In genomic region chr17:50088952-50089825, GRCh38 we compare ENCODE assay signal across 16 cellular contexts. TPM values are rescaled to one million over a fixed set of nuclear protein-coding genes. Genes with fewer than 3 reads are reported as not detected.
DNase-seq lines count a peak whose midpoint lies in the region; ATAC-seq and TF ChIP-seq lines count a peak whose summit lies in the region.
"Had no signal": no experiment of that assay in that cellular context is flagged by ENCODE, and none has a peak within 500 bp of the region (broad histone marks: within the 10 kb centered on the region; RNA-seq: fewer than 3 reads in every experiment).

No MANE protein-coding gene starts in this region.

- DNase-seq in HFFc6 (no peak), RWPE1 (ENCODE audit: low spot score) (no peak), lower lobe of right lung (peak; percentile 39), posterior vena cava (ENCODE audit: low spot score) (peak; percentile 62), stomach (no peak), HuH-7.5 (ENCODE audit: low spot score) (no peak)
- no peak for DNase-seq in activated naive CD4-positive, alpha-beta T cell treated with anti-CD3 and anti-CD28 coated beads for 36 hours
- DNase-seq in stimulated activated CD4-positive, alpha-beta T cell treated with anti-CD3 and anti-CD28 coated beads, Interleukin-1b, Interleukin-23, amount 100 ng/mL, for 48 hours = no peak
- DNase-seq: CD8-positive, alpha-beta T cell; COR-L47; DMS53; GF-D8 had no signal

- H3K4me3 ChIP-seq in lower lobe of right lung = no peak overlapping the region
- H3K4me3 ChIP-seq in stomach = no peak overlapping the region
- H3K4me3 ChIP-seq: A549, HAP-1 had no signal

- H3K27me3 Mint-ChIP-seq in HFFc6 (ENCODE audit: insufficient read depth) = peaks cover 19% of the 10 kb centered on the region
- H3K27me3 Mint-ChIP-seq in activated naive CD4-positive, alpha-beta T cell treated with anti-CD3 and anti-CD28 coated beads for 36 hours (ENCODE audit: low read depth) = no peaks in the 10 kb centered on the region

- CTCF ChIA-PET in RWPE1 (lab: Yijun Ruan, JAX) = no interaction called here
- CTCF ChIA-PET in activated naive CD4-positive, alpha-beta T cell treated with anti-CD3 and anti-CD28 coated beads for 36 hours (lab: Charles Lee) = interaction anchor here (2.6 to 5.6 kb wide), 2 partner anchors 11 to 60 kb away, joined by 12 to 84 read pairs; no protein-coding TSS in a partner anchor

- TF ChIP-seq EP300 in stomach (IDR thresholded peaks at IDR 0.05) = no peak

- 84 to 86% (median 85%) methylated on average over 23 to 25 of the region's 25 CpGs for WGBS in stomach, 5 donors

- POLR2A ChIA-PET in RWPE1 (lab: Yijun Ruan, JAX; ENCODE audit: low non-redundant PET) = no interaction called here

- TF ChIP-seq CTCF in HFFc6 (IDR thresholded peaks at IDR 0.05) = no peak
- TF ChIP-seq CTCF in RWPE1 (conservative IDR thresholded peaks at IDR 0.05; ENCODE audit: low read depth) = no peak
- no peak for TF ChIP-seq CTCF in lower lobe of right lung (IDR thresholded peaks at IDR 0.05)
- TF ChIP-seq CTCF in stomach (IDR thresholded peaks at IDR 0.05) = no peak

- H3K4me1 Mint-ChIP-seq in HFFc6 (ENCODE audit: low read depth) = peaks cover 13% of the 10 kb centered on the region
- no peaks in the 10 kb centered on the region for H3K4me1 Mint-ChIP-seq in activated naive CD4-positive, alpha-beta T cell treated with anti-CD3 and anti-CD28 coated beads for 36 hours (ENCODE audit: low read depth)
- H3K4me1 Mint-ChIP-seq: CD14-positive monocyte had no signal

- H3K4me3 Mint-ChIP-seq in HFFc6 = no peak overlapping the region
- H3K4me3 Mint-ChIP-seq in activated naive CD4-positive, alpha-beta T cell treated with anti-CD3 and anti-CD28 coated beads for 36 hours = no peak overlapping the region
- H3K4me3 Mint-ChIP-seq: CD14-positive monocyte; CD8-positive, alpha-beta T cell had no signal

- intact Hi-C loops in lower lobe of right lung (cut with DNase I) (loop anchor here (10.0 kb wide), 1 partner anchor 64 kb away; no protein-coding TSS in a partner anchor), posterior vena cava (cut with DNase I) (loop anchor here in 1 of 2 donors (5.0 to 10.0 kb wide), 2 partner anchors 62 to 214 kb away; no protein-coding TSS in a partner anchor), stomach (cut with DNase I; ENCODE audit: low total_unique reads) (no loop called here)
- intact Hi-C loops in activated naive CD4-positive, alpha-beta T cell treated with anti-CD3 and anti-CD28 coated beads for 36 hours (cut with micrococcal nuclease) = loop anchor here (5.0 kb wide), 1 partner anchor 137 kb away; no protein-coding TSS in a partner anchor

- no peak for TF ChIP-seq POLR2A in stomach (IDR thresholded peaks at IDR 0.05)

- H3K36me3 Mint-ChIP-seq in HFFc6 (ENCODE audit: low read depth) = peaks cover 39% of the 10 kb centered on the region; the same call in 1 of the 2 replicates
- H3K36me3 Mint-ChIP-seq in activated naive CD4-positive, alpha-beta T cell treated with anti-CD3 and anti-CD28 coated beads for 36 hours (ENCODE audit: low read depth) = no peaks in the 10 kb centered on the region
- H3K36me3 Mint-ChIP-seq: CD14-positive monocyte; CD8-positive, alpha-beta T cell had no signal

- H3K27me3 ChIP-seq in lower lobe of right lung (ENCODE audit: low read depth) (no peaks in the 10 kb centered on the region), stomach (no peaks in the 10 kb centered on the region)

- H3K4me1 ChIP-seq in lower lobe of right lung (no peaks in the 10 kb centered on the region), stomach (peaks cover 0 to 4% (median 1%) of the 10 kb centered on the region in 4 donors)

- H3K9me3 ChIP-seq in lower lobe of right lung (no peaks in the 10 kb centered on the region), stomach (no peaks in the 10 kb centered on the region)
- H3K9me3 ChIP-seq: A549, HAP-1 had no signal

- peaks cover 62% of the 10 kb centered on the region for H3K36me3 ChIP-seq in lower lobe of right lung
- peaks cover 21 to 47% (median 41%) of the 10 kb centered on the region in 4 donors for H3K36me3 ChIP-seq in stomach
- H3K36me3 ChIP-seq: HAP-1 had no signal

- peak overlapping the region; percentile 85 for H3K27ac ChIP-seq in RWPE1
- H3K27ac ChIP-seq in lower lobe of right lung = no peak overlapping the region
- H3K27ac ChIP-seq in stomach = no peak overlapping the region
- H3K27ac ChIP-seq: A549, HL-60 had no signal

- ATAC-seq in lower lobe of right lung = no peak
- ATAC-seq: CD8-positive, alpha-beta T cell had no signal

- peak overlapping the region; percentile 19; the same call in 1 of the 2 replicates for H3K27ac Mint-ChIP-seq in HFFc6
- H3K27ac Mint-ChIP-seq in activated naive CD4-positive, alpha-beta T cell treated with anti-CD3 and anti-CD28 coated beads for 36 hours = no peak overlapping the region
- H3K27ac Mint-ChIP-seq: CD8-positive, alpha-beta T cell had no signal

- no peaks in the 10 kb centered on the region for H3K9me3 Mint-ChIP-seq in HFFc6
- H3K9me3 Mint-ChIP-seq in activated naive CD4-positive, alpha-beta T cell treated with anti-CD3 and anti-CD28 coated beads for 36 hours = no peaks in the 10 kb centered on the region
- H3K9me3 Mint-ChIP-seq: CD8-positive, alpha-beta T cell had no signal

RNA-seq across cellular contexts. Expression of gene PDK2, which starts 6.0 kb away (rescaled TPM):
- total RNA-seq in HFFc6 (2021; fragmentation: NEBNext Ultra II Directional; extraction: Animal tissue kit (Norgen Biotek cat#: 25700)) = 10 to 100 TPM; 26.6 to 35.6 (median 29.6) TPM
- 35.7 TPM for total RNA-seq in lower lobe of right lung
- total RNA-seq in posterior vena cava = 10 to 100 TPM; 26.0 to 27.7 TPM
- total RNA-seq in activated naive CD4-positive, alpha-beta T cell treated with anti-CD3 and anti-CD28 coated beads for 36 hours = 10 to 100 TPM; 10.5 to 11.1 TPM
- 100 to 1,000 TPM in 1 of 5 donors, 10 to 100 TPM in 2, 1 to 10 TPM in 2; 4.6 to 255 (median 31.2) TPM for total RNA-seq in stomach
- polyA plus RNA-seq in stomach = 10 to 100 TPM; 13.5 to 20.6 (median 20.1) TPM

RNA-seq across cellular contexts. Expression of gene ITGA3, which starts 33.3 kb away (rescaled TPM):
- 100 to 1,000 TPM; 272 to 319 (median 288) TPM for total RNA-seq in HFFc6 (2021; fragmentation: NEBNext Ultra II Directional; extraction: Animal tissue kit (Norgen Biotek cat#: 25700))
- 162 TPM for total RNA-seq in lower lobe of right lung
- 10 to 100 TPM; 56.3 to 80.3 TPM for total RNA-seq in posterior vena cava
- 10 to 100 TPM; 17.9 to 19.3 TPM for total RNA-seq in activated naive CD4-positive, alpha-beta T cell treated with anti-CD3 and anti-CD28 coated beads for 36 hours
- 100 to 1,000 TPM in 4 of 5 donors, 10 to 100 TPM in 1; 33.6 to 698 (median 193) TPM for total RNA-seq in stomach
- 10 to 100 TPM in 2 of 3 donors, 1 to 10 TPM in 1; 6.9 to 37.5 (median 29.5) TPM for polyA plus RNA-seq in stomach

RNA-seq across cellular contexts. Expression of gene SAMD14, which starts 40.8 kb away (rescaled TPM):
- 10 to 100 TPM in 4 of 6 experiments, 1 to 10 TPM in 2; 4.3 to 14.1 (median 11.4) TPM for total RNA-seq in HFFc6 (2021; fragmentation: NEBNext Ultra II Directional; extraction: Animal tissue kit (Norgen Biotek cat#: 25700))
- 9.2 TPM for total RNA-seq in lower lobe of right lung
- total RNA-seq in posterior vena cava = 1 to 10 TPM; 6.6 to 6.7 TPM
- total RNA-seq in activated naive CD4-positive, alpha-beta T cell treated with anti-CD3 and anti-CD28 coated beads for 36 hours = 1 to 10 TPM; 1.1 to 1.3 TPM
- total RNA-seq in stomach = 10 to 100 TPM in 1 of 5 donors, 1 to 10 TPM in 2, not detected in 2; 1.5 to 87.0 (median 1.9) TPM
- polyA plus RNA-seq in stomach = 1 to 10 TPM; 1.3 to 2.3 (median 1.6) TPM
- polyA plus RNA-seq: CD14-positive monocyte had no signal

Comparison
In these comparisons a context has a peak if more than half of its experiments do, and no peak if none do; other contexts are left out.
1. DNase-seq: peak in lower lobe of right lung (single experiment) and posterior vena cava (single experiment); none in HFFc6 (single experiment), RWPE1 (single experiment), activated naive CD4-positive, alpha-beta T cell treated with anti-CD3 and anti-CD28 coated beads for 36 hours (single experiment), stomach (single experiment), stimulated activated CD4-positive, alpha-beta T cell treated with anti-CD3 and anti-CD28 coated beads, Interleukin-1b, Interleukin-23, amount 100 ng/mL, for 48 hours (single experiment) and HuH-7.5 (single experiment).